Comparison of ENCODE assay signal across 1 cellular context in the genomic region with DNA sequence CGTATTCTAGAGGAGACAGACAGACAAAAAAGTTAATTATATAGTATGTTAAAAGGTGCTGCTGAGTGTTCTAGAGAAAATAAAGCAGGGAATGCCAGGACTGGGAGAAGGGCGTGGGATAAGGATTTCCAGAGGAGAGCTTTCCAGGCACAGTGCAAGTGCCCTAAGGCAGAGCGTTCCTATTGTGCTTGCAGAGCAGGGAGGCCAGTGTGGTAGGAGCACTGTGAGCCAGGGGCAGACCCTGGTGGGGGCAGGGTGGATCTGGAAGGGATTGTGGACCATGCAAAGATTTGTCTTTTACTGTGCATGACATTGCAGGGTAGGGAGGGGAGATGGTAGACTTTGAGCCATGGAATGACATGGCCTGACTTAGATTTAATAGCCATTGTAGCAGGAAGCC.
TF ChIP-seq lines count a peak whose summit lies in the region.

No MANE protein-coding gene starts in this region.

TF ChIP-seq in GM23338, 12 proteins besides CTCF, POLR2A, EP300 and RAD21 (continued from another document):
- TF ChIP-seq, protein P1, sequence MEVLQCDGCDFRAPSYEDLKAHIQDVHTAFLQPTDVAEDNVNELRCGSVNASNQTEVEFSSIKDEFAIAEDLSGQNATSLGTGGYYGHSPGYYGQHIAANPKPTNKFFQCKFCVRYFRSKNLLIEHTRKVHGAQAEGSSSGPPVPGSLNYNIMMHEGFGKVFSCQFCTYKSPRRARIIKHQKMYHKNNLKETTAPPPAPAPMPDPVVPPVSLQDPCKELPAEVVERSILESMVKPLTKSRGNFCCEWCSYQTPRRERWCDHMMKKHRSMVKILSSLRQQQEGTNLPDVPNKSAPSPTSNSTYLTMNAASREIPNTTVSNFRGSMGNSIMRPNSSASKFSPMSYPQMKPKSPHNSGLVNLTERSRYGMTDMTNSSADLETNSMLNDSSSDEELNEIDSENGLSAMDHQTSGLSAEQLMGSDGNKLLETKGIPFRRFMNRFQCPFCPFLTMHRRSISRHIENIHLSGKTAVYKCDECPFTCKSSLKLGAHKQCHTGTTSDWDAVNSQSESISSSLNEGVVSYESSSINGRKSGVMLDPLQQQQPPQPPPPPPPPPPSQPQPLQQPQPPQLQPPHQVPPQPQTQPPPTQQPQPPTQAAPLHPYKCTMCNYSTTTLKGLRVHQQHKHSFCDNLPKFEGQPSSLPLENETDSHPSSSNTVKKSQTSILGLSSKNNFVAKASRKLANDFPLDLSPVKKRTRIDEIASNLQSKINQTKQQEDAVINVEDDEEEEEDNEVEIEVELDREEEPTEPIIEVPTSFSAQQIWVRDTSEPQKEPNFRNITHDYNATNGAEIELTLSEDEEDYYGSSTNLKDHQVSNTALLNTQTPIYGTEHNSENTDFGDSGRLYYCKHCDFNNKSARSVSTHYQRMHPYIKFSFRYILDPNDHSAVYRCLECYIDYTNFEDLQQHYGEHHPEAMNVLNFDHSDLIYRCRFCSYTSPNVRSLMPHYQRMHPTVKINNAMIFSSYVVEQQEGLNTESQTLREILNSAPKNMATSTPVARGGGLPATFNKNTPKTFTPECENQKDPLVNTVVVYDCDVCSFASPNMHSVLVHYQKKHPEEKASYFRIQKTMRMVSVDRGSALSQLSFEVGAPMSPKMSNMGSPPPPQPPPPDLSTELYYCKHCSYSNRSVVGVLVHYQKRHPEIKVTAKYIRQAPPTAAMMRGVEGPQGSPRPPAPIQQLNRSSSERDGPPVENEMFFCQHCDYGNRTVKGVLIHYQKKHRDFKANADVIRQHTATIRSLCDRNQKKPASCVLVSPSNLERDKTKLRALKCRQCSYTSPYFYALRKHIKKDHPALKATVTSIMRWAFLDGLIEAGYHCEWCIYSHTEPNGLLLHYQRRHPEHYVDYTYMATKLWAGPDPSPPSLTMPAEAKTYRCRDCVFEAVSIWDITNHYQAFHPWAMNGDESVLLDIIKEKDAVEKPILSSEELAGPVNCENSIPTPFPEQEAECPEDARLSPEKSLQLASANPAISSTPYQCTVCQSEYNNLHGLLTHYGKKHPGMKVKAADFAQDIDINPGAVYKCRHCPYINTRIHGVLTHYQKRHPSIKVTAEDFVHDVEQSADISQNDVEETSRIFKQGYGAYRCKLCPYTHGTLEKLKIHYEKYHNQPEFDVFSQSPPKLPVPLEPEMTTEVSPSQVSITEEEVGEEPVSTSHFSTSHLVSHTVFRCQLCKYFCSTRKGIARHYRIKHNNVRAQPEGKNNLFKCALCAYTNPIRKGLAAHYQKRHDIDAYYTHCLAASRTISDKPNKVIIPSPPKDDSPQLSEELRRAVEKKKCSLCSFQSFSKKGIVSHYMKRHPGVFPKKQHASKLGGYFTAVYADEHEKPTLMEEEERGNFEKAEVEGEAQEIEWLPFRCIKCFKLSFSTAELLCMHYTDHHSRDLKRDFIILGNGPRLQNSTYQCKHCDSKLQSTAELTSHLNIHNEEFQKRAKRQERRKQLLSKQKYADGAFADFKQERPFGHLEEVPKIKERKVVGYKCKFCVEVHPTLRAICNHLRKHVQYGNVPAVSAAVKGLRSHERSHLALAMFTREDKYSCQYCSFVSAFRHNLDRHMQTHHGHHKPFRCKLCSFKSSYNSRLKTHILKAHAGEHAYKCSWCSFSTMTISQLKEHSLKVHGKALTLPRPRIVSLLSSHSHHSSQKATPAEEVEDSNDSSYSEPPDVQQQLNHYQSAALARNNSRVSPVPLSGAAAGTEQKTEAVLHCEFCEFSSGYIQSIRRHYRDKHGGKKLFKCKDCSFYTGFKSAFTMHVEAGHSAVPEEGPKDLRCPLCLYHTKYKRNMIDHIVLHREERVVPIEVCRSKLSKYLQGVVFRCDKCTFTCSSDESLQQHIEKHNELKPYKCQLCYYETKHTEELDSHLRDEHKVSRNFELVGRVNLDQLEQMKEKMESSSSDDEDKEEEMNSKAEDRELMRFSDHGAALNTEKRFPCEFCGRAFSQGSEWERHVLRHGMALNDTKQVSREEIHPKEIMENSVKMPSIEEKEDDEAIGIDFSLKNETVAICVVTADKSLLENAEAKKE (CRISPR knock-in tag; IDR thresholded peaks at IDR 0.05): no peak
